17 cellular contexts compared by ENCODE assay signal in genomic region chr3:152295834-152296233, GRCh38. TPM values are rescaled to one million over a fixed set of nuclear protein-coding genes. Genes with fewer than 3 reads are reported as not detected.
DNase-seq lines count a peak whose midpoint lies in the region; ATAC-seq and TF ChIP-seq lines count a peak whose summit lies in the region.
"Had no signal": no experiment of that assay in that cellular context is flagged by ENCODE, and none has a peak within 500 bp of the region (broad histone marks: within the 10 kb centered on the region; RNA-seq: fewer than 3 reads in every experiment).

No MANE protein-coding gene starts in this region.

- H3K9me3 Mint-ChIP-seq in T-helper 1 cell treated with Interleukin-12 subunit alpha and Interleukin-12 subunit beta and Interleukin-4 antibody, amounts not matched to agents 30 μg/mL and 1 μg/mL, for 36 hours, result no peaks in the 10 kb centered on the region
- no peaks in the 10 kb centered on the region for H3K9me3 Mint-ChIP-seq in dendritic cell treated with granulocyte-macrophage colony-stimulating factor and Interleukin-4, amounts not matched to agents 40 ng/mL and 50 ng/mL, for 4 days

- TF ChIP-seq CTCF in gastrocnemius medialis (IDR thresholded peaks at IDR 0.05 in 4 of 5, conservative IDR thresholded peaks at IDR 0.05 in 1 of 5) (no peak), breast epithelium (IDR thresholded peaks at IDR 0.05) (no peak)

- H3K36me3 Mint-ChIP-seq in T-helper 1 cell treated with Interleukin-12 subunit alpha and Interleukin-12 subunit beta and Interleukin-4 antibody, amounts not matched to agents 30 μg/mL and 1 μg/mL, for 36 hours (ENCODE audit: low read depth), result peaks cover 44% of the 10 kb centered on the region
- peaks cover 38% of the 10 kb centered on the region for H3K36me3 Mint-ChIP-seq in dendritic cell treated with granulocyte-macrophage colony-stimulating factor and Interleukin-4, amounts not matched to agents 40 ng/mL and 50 ng/mL, for 4 days (ENCODE audit: low read depth)

- no peaks in the 10 kb centered on the region for H3K9me3 ChIP-seq in SK-N-MC (ENCODE audit: low read depth, low read length)
- H3K9me3 ChIP-seq in gastrocnemius medialis, result no peaks in the 10 kb centered on the region
- no peaks in the 10 kb centered on the region for H3K9me3 ChIP-seq in breast epithelium
- H3K9me3 ChIP-seq: body of pancreas, Peyer's patch, testis had no signal

- peak overlapping the region; percentile 2 for H3K4me3 Mint-ChIP-seq in T-helper 1 cell treated with Interleukin-12 subunit alpha and Interleukin-12 subunit beta and Interleukin-4 antibody, amounts not matched to agents 30 μg/mL and 1 μg/mL, for 36 hours
- H3K4me3 Mint-ChIP-seq in dendritic cell treated with granulocyte-macrophage colony-stimulating factor and Interleukin-4, amounts not matched to agents 40 ng/mL and 50 ng/mL, for 4 days, result no peak overlapping the region

- H3K4me1 ChIP-seq in gastrocnemius medialis (peaks cover 69 to 70% of the 10 kb centered on the region in 2 donors), breast epithelium (peaks cover 0 to 11% of the 10 kb centered on the region in 2 donors)

- no peak for DNase-seq in T-helper 1 cell
- DNase-seq in SK-N-MC (ENCODE audit: low read depth, low spot score), result no peak
- no peak for DNase-seq in gastrocnemius medialis
- no peak for DNase-seq in ureter (ENCODE audit: low spot score)
- no peak for DNase-seq in breast epithelium (ENCODE audit: low spot score in 2 of 2)
- DNase-seq: body of pancreas, COR-L47, head of caudate nucleus, NCI-H1417 treated with DMSO at 0.1 percent for 48 hours, NCI-H510A, testis had no signal

- H3K27ac ChIP-seq in SK-N-MC, result 0 out of 2 replicates have a peak overlapping the region, but pooled peaks have one; percentile 26
- H3K27ac ChIP-seq in gastrocnemius medialis, result peak overlapping the region; percentile 85 to 92 (median 88)
- peak overlapping the region in 1 of 2 donors; percentile 6 for H3K27ac ChIP-seq in breast epithelium
- H3K27ac ChIP-seq: 22Rv1, body of pancreas, testis had no signal

- TF ChIP-seq POLR2A in gastrocnemius medialis (IDR thresholded peaks at IDR 0.05), result no peak
- no peak for TF ChIP-seq POLR2A in breast epithelium (IDR thresholded peaks at IDR 0.05)

- H3K4me1 Mint-ChIP-seq in T-helper 1 cell treated with Interleukin-12 subunit alpha and Interleukin-12 subunit beta and Interleukin-4 antibody, amounts not matched to agents 30 μg/mL and 1 μg/mL, for 36 hours (ENCODE audit: low read depth), result peaks cover 63% of the 10 kb centered on the region
- H3K4me1 Mint-ChIP-seq in dendritic cell treated with granulocyte-macrophage colony-stimulating factor and Interleukin-4, amounts not matched to agents 40 ng/mL and 50 ng/mL, for 4 days (ENCODE audit: low read depth), result peaks cover 62% of the 10 kb centered on the region

- H3K4me3 ChIP-seq in SK-N-MC (no peak overlapping the region), gastrocnemius medialis (no peak overlapping the region), breast epithelium (no peak overlapping the region)
- H3K4me3 ChIP-seq: body of pancreas, Peyer's patch, testis had no signal

- H3K27ac Mint-ChIP-seq in T-helper 1 cell treated with Interleukin-12 subunit alpha and Interleukin-12 subunit beta and Interleukin-4 antibody, amounts not matched to agents 30 μg/mL and 1 μg/mL, for 36 hours, result peak overlapping the region; percentile 58
- peak overlapping the region; percentile 19 for H3K27ac Mint-ChIP-seq in dendritic cell treated with granulocyte-macrophage colony-stimulating factor and Interleukin-4, amounts not matched to agents 40 ng/mL and 50 ng/mL, for 4 days

- in situ Hi-C loops in gastrocnemius medialis (cut with MboI; ENCODE audit: low sequenced_read_pairs in 4 of 4), result no loop called here

- no peaks in the 10 kb centered on the region for H3K27me3 ChIP-seq in gastrocnemius medialis
- no peaks in the 10 kb centered on the region for H3K27me3 ChIP-seq in breast epithelium
- H3K27me3 ChIP-seq: body of pancreas, Peyer's patch, testis had no signal

- ATAC-seq in gastrocnemius medialis (no peak), GM21619 (IDR thresholded peaks at IDR 0.05; ENCODE audit: unreplicated experiment) (no peak)
- ATAC-seq: body of pancreas, sciatic nerve had no signal

- H3K36me3 ChIP-seq in SK-N-MC (ENCODE audit: insufficient read depth, low read length) (peaks cover 15% of the 10 kb centered on the region; the same call in 1 of the 2 replicates), gastrocnemius medialis (peaks cover 0 to 10% of the 10 kb centered on the region in 2 donors), breast epithelium (no peaks in the 10 kb centered on the region)

- H3K9ac ChIP-seq in SK-N-MC (ENCODE audit: insufficient read length), result no peak overlapping the region

- H3K27me3 Mint-ChIP-seq in T-helper 1 cell treated with Interleukin-12 subunit alpha and Interleukin-12 subunit beta and Interleukin-4 antibody, amounts not matched to agents 30 μg/mL and 1 μg/mL, for 36 hours (ENCODE audit: low read depth), result no peaks in the 10 kb centered on the region
- H3K27me3 Mint-ChIP-seq in dendritic cell treated with granulocyte-macrophage colony-stimulating factor and Interleukin-4, amounts not matched to agents 40 ng/mL and 50 ng/mL, for 4 days, result no peaks in the 10 kb centered on the region

- intact Hi-C loops in dendritic cell treated with granulocyte-macrophage colony-stimulating factor and Interleukin-4, amounts not matched to agents 40 ng/mL and 50 ng/mL, for 4 days (cut with micrococcal nuclease), result no loop called here
- intact Hi-C loops in gastrocnemius medialis (cut with DNase I; ENCODE audit: low total_unique reads), result no loop called here
- intact Hi-C loops in breast epithelium (cut with DNase I; ENCODE audit: low total_unique reads), result no loop called here

RNA-seq across cellular contexts. Expression of gene MBNL1, which starts 27.1 kb away (rescaled TPM):
- 100 to 1,000 TPM; 519 to 597 (median 557) TPM for total RNA-seq in gastrocnemius medialis
- 223 TPM for total RNA-seq in ureter
- 100 to 1,000 TPM; 314 to 702 (median 353) TPM for total RNA-seq in breast epithelium
